Comparison of ENCODE assay signal across 22 cellular contexts in genomic region chrX:117645639-117646038, GRCh38.
"Had no signal": no experiment of that assay in that cellular context is flagged by ENCODE, and none has a peak within 500 bp of the region (broad histone marks: within the 10 kb centered on the region; RNA-seq: fewer than 3 reads in every experiment).

No MANE protein-coding gene starts in this region.

- DNase-seq: activated CD8-positive, alpha-beta memory T cell treated with anti-CD3 and anti-CD28 coated beads for 24 hours; activated effector memory CD4-positive, alpha-beta T cell treated with anti-CD3 and anti-CD28 coated beads, Interleukin-2, amount 50 U/mL, for 16 hours; activated naive CD4-positive, alpha-beta T cell treated with anti-CD3 and anti-CD28 coated beads, Interleukin-2, amount 50 U/mL, for 16 hours; activated T-cell treated with anti-CD3 and anti-CD28 coated beads, Interleukin-2, amount 50 U/mL, for 72 hours; aorta; brain microvascular endothelial cell; erythroblast; foreskin melanocyte; glutamatergic neuron; hippocampal formation; pancreas; spleen; stimulated activated CD4-positive, alpha-beta T cell treated with anti-CD3 and anti-CD28 coated beads, Interleukin-4, amount 100 ng/mL, for 4 hours; testis had no signal

- H3K36me3 ChIP-seq: brain microvascular endothelial cell, neutrophil, pancreas, spleen had no signal

- H3K9me3 ChIP-seq: neutrophil, pancreas, spleen, testis had no signal

- H3K27me3 Mint-ChIP-seq: central memory CD8-positive, alpha-beta T cell; stimulated activated memory B cell treated with anti-CD40 and anti-IgM and Interleukin-4, amounts not matched to agents 10 μg/mL and 1 μg/mL and 100 μg/mL, for 72 hours; type B pancreatic cell had no signal

- H3K27ac ChIP-seq: brain microvascular endothelial cell, coronary artery, neutrophil, pancreas, spleen, testis had no signal

- H3K27me3 ChIP-seq: brain microvascular endothelial cell, neutrophil, spleen, testis had no signal

- H3K9me3 Mint-ChIP-seq: activated T-cell treated with anti-CD3 and anti-CD28 coated beads, Interleukin-2, amount 50 U/mL, for 72 hours; stimulated activated memory B cell treated with anti-CD40 and anti-IgM and Interleukin-4, amounts not matched to agents 10 μg/mL and 1 μg/mL and 100 μg/mL, for 72 hours; type B pancreatic cell had no signal

- H3K4me3 ChIP-seq: coronary artery, lung, pancreas, spleen, testis had no signal

- H3K27ac Mint-ChIP-seq: activated T-cell treated with anti-CD3 and anti-CD28 coated beads, Interleukin-2, amount 50 U/mL, for 72 hours; mesothelial cell of epicardium; natural killer cell treated with Interleukin-12 subunit alpha and Interleukin-12 subunit beta and Interleukin-15 and Interleukin-18, amount 100 ng/mL, for 72 hours; stimulated activated memory B cell treated with anti-CD40 and anti-IgM and Interleukin-4, amounts not matched to agents 10 μg/mL and 1 μg/mL and 100 μg/mL, for 72 hours; type B pancreatic cell had no signal

- H3K36me3 Mint-ChIP-seq: mesothelial cell of epicardium; natural killer cell treated with Interleukin-12 subunit alpha and Interleukin-12 subunit beta and Interleukin-15 and Interleukin-18, amount 100 ng/mL, for 72 hours; stimulated activated memory B cell treated with anti-CD40 and anti-IgM and Interleukin-4, amounts not matched to agents 10 μg/mL and 1 μg/mL and 100 μg/mL, for 72 hours; type B pancreatic cell had no signal

- H3K4me1 Mint-ChIP-seq: central memory CD8-positive, alpha-beta T cell; mesothelial cell of epicardium; stimulated activated memory B cell treated with anti-CD40 and anti-IgM and Interleukin-4, amounts not matched to agents 10 μg/mL and 1 μg/mL and 100 μg/mL, for 72 hours had no signal

- H3K4me1 ChIP-seq: pancreas, spleen, testis had no signal

- H3K4me3 Mint-ChIP-seq: activated T-cell treated with anti-CD3 and anti-CD28 coated beads, Interleukin-2, amount 50 U/mL, for 72 hours; central memory CD8-positive, alpha-beta T cell; mesothelial cell of epicardium; natural killer cell treated with Interleukin-12 subunit alpha and Interleukin-12 subunit beta and Interleukin-15 and Interleukin-18, amount 100 ng/mL, for 72 hours; stimulated activated memory B cell treated with anti-CD40 and anti-IgM and Interleukin-4, amounts not matched to agents 10 μg/mL and 1 μg/mL and 100 μg/mL, for 72 hours; type B pancreatic cell had no signal
